In the genomic region with DNA sequence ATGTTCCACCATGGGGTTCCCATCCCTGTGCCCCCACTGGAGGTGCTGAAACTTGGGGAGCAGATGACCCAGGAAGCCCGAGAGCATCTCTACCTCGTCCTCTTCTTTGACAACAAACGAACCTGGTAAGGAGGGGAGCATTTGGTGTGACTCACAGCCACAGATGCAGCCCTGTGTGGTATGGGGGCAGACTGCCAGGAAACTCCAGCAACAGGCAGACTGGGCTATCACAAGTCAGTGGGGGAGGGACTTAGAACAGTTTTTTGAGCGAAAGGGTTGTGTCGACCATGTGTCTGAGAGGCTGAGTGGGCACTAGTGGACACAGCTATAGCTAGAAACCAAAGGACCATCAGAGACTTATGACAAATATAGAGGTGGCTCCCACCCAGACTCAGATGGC, we compare ENCODE assay signal across 1 cellular context.
TF ChIP-seq lines count a peak whose summit lies in the region.

No MANE protein-coding gene starts in this region.

TF ChIP-seq in SK-N-SH treated with all-trans-retinoic acid at 6 μM for 48 hours, 23 proteins besides CTCF, POLR2A, EP300 and RAD21:
- TF ChIP-seq ISL1 (CRISPR knock-in tag; IDR thresholded peaks at IDR 0.05) = no peak
- TF ChIP-seq ZC3H10 (CRISPR knock-in tag; IDR thresholded peaks at IDR 0.05) = no peak
- no peak for TF ChIP-seq TOX (CRISPR knock-in tag; IDR thresholded peaks at IDR 0.05; ENCODE audit: borderline replicate concordance)
- no peak for TF ChIP-seq ZNF565 (CRISPR knock-in tag; conservative IDR thresholded peaks at IDR 0.05; ENCODE audit: low read depth)
- TF ChIP-seq, protein P1, sequence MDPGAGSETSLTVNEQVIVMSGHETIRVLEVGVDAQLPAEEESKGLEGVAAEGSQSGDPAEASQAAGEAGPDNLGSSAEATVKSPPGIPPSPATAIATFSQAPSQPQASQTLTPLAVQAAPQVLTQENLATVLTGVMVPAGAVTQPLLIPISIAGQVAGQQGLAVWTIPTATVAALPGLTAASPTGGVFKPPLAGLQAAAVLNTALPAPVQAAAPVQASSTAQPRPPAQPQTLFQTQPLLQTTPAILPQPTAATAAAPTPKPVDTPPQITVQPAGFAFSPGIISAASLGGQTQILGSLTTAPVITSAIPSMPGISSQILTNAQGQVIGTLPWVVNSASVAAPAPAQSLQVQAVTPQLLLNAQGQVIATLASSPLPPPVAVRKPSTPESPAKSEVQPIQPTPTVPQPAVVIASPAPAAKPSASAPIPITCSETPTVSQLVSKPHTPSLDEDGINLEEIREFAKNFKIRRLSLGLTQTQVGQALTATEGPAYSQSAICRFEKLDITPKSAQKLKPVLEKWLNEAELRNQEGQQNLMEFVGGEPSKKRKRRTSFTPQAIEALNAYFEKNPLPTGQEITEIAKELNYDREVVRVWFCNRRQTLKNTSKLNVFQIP (CRISPR knock-in tag; IDR thresholded peaks at IDR 0.05; ENCODE audit: borderline replicate concordance, low read depth) = no peak
- no peak for TF ChIP-seq ZFP30 (CRISPR knock-in tag; IDR thresholded peaks at IDR 0.05)
- TF ChIP-seq, protein P2, sequence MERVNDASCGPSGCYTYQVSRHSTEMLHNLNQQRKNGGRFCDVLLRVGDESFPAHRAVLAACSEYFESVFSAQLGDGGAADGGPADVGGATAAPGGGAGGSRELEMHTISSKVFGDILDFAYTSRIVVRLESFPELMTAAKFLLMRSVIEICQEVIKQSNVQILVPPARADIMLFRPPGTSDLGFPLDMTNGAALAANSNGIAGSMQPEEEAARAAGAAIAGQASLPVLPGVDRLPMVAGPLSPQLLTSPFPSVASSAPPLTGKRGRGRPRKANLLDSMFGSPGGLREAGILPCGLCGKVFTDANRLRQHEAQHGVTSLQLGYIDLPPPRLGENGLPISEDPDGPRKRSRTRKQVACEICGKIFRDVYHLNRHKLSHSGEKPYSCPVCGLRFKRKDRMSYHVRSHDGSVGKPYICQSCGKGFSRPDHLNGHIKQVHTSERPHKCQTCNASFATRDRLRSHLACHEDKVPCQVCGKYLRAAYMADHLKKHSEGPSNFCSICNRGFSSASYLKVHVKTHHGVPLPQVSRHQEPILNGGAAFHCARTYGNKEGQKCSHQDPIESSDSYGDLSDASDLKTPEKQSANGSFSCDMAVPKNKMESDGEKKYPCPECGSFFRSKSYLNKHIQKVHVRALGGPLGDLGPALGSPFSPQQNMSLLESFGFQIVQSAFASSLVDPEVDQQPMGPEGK (CRISPR knock-in tag; IDR thresholded peaks at IDR 0.05; ENCODE audit: borderline replicate concordance) = no peak
- TF ChIP-seq ZNF70 (CRISPR knock-in tag; IDR thresholded peaks at IDR 0.05) = no peak
- TF ChIP-seq SNAI2 (CRISPR knock-in tag; IDR thresholded peaks at IDR 0.05) = no peak
- TF ChIP-seq RARB (CRISPR knock-in tag; IDR thresholded peaks at IDR 0.05) = no peak
